ENCODE assay signal across 11 cellular contexts in the genomic region with DNA sequence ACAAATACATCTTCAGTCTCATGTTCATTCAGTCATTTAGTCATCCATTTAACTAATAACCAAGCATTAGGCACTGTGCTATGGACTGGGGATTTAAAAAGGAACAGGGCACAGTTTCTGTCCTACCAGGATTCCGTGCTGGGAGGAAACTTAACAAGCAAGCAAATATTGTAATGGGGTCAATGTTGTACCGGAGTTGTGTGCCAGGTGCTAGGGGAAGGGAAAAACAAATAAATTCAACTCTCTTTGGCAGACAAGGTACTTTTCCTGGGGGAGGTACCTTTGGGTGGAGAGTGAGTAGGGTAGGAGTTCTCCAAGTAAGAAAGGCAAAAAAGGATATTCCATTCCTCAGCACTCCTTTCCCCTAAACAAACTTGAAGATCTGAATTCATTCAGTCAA.
"Had no signal": no experiment of that assay in that cellular context is flagged by ENCODE, and none has a peak within 500 bp of the region (broad histone marks: within the 10 kb centered on the region; RNA-seq: fewer than 3 reads in every experiment).

No MANE protein-coding gene starts in this region.

- H3K27ac ChIP-seq: colonic mucosa, ovary, testis had no signal

- DNase-seq: activated CD4-positive, alpha-beta T cell treated with anti-CD3 and anti-CD28 coated beads, Interleukin-2, amount 10 ng/mL, durations not matched to agents 7 days and 5 days; activated CD4-positive, CD25-positive, alpha-beta regulatory T cell; activated naive CD8-positive, alpha-beta T cell treated with anti-CD3 and anti-CD28 coated beads, Interleukin-2, amount 10 ng/mL, durations not matched to agents 7 days and 5 days; central memory CD4-positive, alpha-beta T cell; colonic mucosa; left colon; naive thymus-derived CD4-positive, alpha-beta T cell; ovary; stimulated activated CD4-positive, alpha-beta T cell treated with anti-CD3 and anti-CD28 coated beads, Interleukin-1b, Interleukin-23, amount 100 ng/mL, for 48 hours; stimulated activated naive CD8-positive, alpha-beta T cell treated with anti-CD3 and anti-CD28 coated beads, Interleukin-15, amount 100 ng/mL, for 72 hours; testis had no signal

- H3K4me1 ChIP-seq: colonic mucosa, testis had no signal

- ATAC-seq: left colon; naive thymus-derived CD4-positive, alpha-beta T cell; stimulated activated naive CD8-positive, alpha-beta T cell treated with anti-CD3 and anti-CD28 coated beads, Interleukin-15, amount 100 ng/mL, for 72 hours had no signal

- H3K4me3 ChIP-seq: colonic mucosa, ovary, testis had no signal

- H3K36me3 ChIP-seq: colonic mucosa, ovary had no signal

- H3K9me3 ChIP-seq: colonic mucosa, ovary, testis had no signal

- H3K27me3 ChIP-seq: colonic mucosa, ovary, testis had no signal
